Comparison of ENCODE assay signal across 22 cellular contexts in genomic region chr19:15548648-15549047, GRCh38. TPM values are rescaled to one million over a fixed set of nuclear protein-coding genes. Genes with fewer than 3 reads are reported as not detected.
DNase-seq lines count a peak whose midpoint lies in the region; ATAC-seq, FAIRE-seq and TF ChIP-seq lines count a peak whose summit lies in the region.
"Had no signal": no experiment of that assay in that cellular context is flagged by ENCODE, and none has a peak within 500 bp of the region (broad histone marks: within the 10 kb centered on the region; RNA-seq: fewer than 3 reads in every experiment).

No MANE protein-coding gene starts in this region.

- TF ChIP-seq EP300 in K562 (IDR thresholded peaks at IDR 0.05; ENCODE audit: low read length), result no peak

- H4K20me1 ChIP-seq in K562 (replicated peaks; ENCODE audit: control insufficient read depth, insufficient read depth, low read length), result 0 out of 2 replicates have a peak, but pooled peaks cover 2% of the 10 kb centered on the region

- peaks cover 0 to 14% of the 10 kb centered on the region in 2 experiments; a peak in 2 of 5 replicates for H3K27me3 ChIP-seq in K562 (ENCODE audit: control insufficient read depth in 2 of 2, insufficient read depth in 2 of 2, low read length in 2 of 2)

- TF ChIP-seq CTCF in natural killer cell (IDR thresholded peaks at IDR 0.05) (no peak), HEK293 (tag by site-specific recombination; IDR thresholded peaks at IDR 0.05) (no peak), K562 (IDR thresholded peaks at IDR 0.05 in 2 of 3, conservative IDR thresholded peaks at IDR 0.05 in 1 of 3; ENCODE audit: insufficient read depth in 2 of 3, low read depth in 1 of 3, low read length in 3 of 3) (no peak)

- TF ChIP-seq RAD21 in K562 (CRISPR knock-in tag; conservative IDR thresholded peaks at IDR 0.05 in 1 of 2, IDR thresholded peaks at IDR 0.05 in 1 of 2), result no peak

- no peaks in the 10 kb centered on the region for H3K9me3 Mint-ChIP-seq in natural killer cell
- H3K9me3 Mint-ChIP-seq in natural killer cell treated with Interleukin-12 subunit alpha and Interleukin-12 subunit beta and Interleukin-15 and Interleukin-18, amount 100 ng/mL, for 72 hours, result no peaks in the 10 kb centered on the region
- H3K9me3 Mint-ChIP-seq in activated T-helper 2 cell treated with anti-CD3 and anti-CD28 coated beads, Interferon-gamma antibody, Interleukin-2, Interleukin-4, amounts not matched to agents 10 μg/mL and 5 μg/mL and 100 μg/mL, durations not matched to agents 14 hours and 24 hours and 36 hours, result no peaks in the 10 kb centered on the region
- H3K9me3 Mint-ChIP-seq: CD8-positive, alpha-beta memory T cell; HFFc6 had no signal

- peak overlapping the region; percentile 49 for H3K4me3 Mint-ChIP-seq in natural killer cell
- no peak overlapping the region for H3K4me3 Mint-ChIP-seq in natural killer cell treated with Interleukin-12 subunit alpha and Interleukin-12 subunit beta and Interleukin-15 and Interleukin-18, amount 100 ng/mL, for 72 hours
- no peak overlapping the region for H3K4me3 Mint-ChIP-seq in activated T-helper 2 cell treated with anti-CD3 and anti-CD28 coated beads, Interferon-gamma antibody, Interleukin-2, Interleukin-4, amounts not matched to agents 10 μg/mL and 5 μg/mL and 100 μg/mL, durations not matched to agents 14 hours and 24 hours and 36 hours (ENCODE audit: low read depth)
- H3K4me3 Mint-ChIP-seq: GM23338, HFFc6 had no signal

- H3K4me2 ChIP-seq in K562 (ENCODE audit: insufficient read depth, low read length), result no peak overlapping the region
- H3K4me2 ChIP-seq: GM23338 had no signal

- H3K36me3 ChIP-seq in HEK293 (ENCODE audit: control insufficient read depth in 2 of 2, insufficient read depth in 1 of 2, low read length in 2 of 2), result no peaks in the 10 kb centered on the region
- no peaks in the 10 kb centered on the region for H3K36me3 ChIP-seq in K562 (ENCODE audit: control insufficient read depth, insufficient read depth, low read length)

- FAIRE-seq in K562 (lab: Jason Lieb, UNC), result no peak
- FAIRE-seq: D721Med, GM12878, GM18507 had no signal

- CTCF ChIA-PET in HEK293 (lab: Yijun Ruan, JAX), result interaction anchor here (0.6 to 0.7 kb wide), 3 partner anchors 68 to 101 kb away, joined by 3 to 4 read pairs (median 3); no protein-coding TSS in a partner anchor
- CTCF ChIA-PET in K562 (lab: Yijun Ruan, JAX; ENCODE audit: low intra/inter-chr PET ratio), result no interaction called here

- no peak overlapping the region for H3K27ac Mint-ChIP-seq in natural killer cell
- H3K27ac Mint-ChIP-seq in natural killer cell treated with Interleukin-12 subunit alpha and Interleukin-12 subunit beta and Interleukin-15 and Interleukin-18, amount 100 ng/mL, for 72 hours, result no peak overlapping the region
- no peak overlapping the region for H3K27ac Mint-ChIP-seq in activated T-helper 2 cell treated with anti-CD3 and anti-CD28 coated beads, Interferon-gamma antibody, Interleukin-2, Interleukin-4, amounts not matched to agents 10 μg/mL and 5 μg/mL and 100 μg/mL, durations not matched to agents 14 hours and 24 hours and 36 hours
- H3K27ac Mint-ChIP-seq: GM23338, HFFc6 had no signal

- intact Hi-C loops in natural killer cell (cut with micrococcal nuclease), result no loop called here
- intact Hi-C loops in K562 (cut with micrococcal nuclease), result no loop called here
- intact Hi-C loops in activated T-helper 2 cell treated with anti-CD3 and anti-CD28 coated beads, Interferon-gamma antibody, Interleukin-2, Interleukin-4, amounts not matched to agents 10 μg/mL and 5 μg/mL and 100 μg/mL, durations not matched to agents 14 hours and 24 hours and 36 hours (cut with micrococcal nuclease), result no loop called here

- no peak for ATAC-seq in natural killer cell
- no peak for ATAC-seq in natural killer cell treated with Interleukin-12 subunit alpha and Interleukin-12 subunit beta and Interleukin-15 and Interleukin-18, amount 100 ng/mL, for 72 hours
- no peak for ATAC-seq in K562
- ATAC-seq: GM12878, GM23338, HCT116 had no signal

- H3K4me1 ChIP-seq in HEK293 (ENCODE audit: control insufficient read depth, insufficient read depth, low read length) (peaks cover 6% of the 10 kb centered on the region; the same call in 1 of the 2 replicates), K562 (replicated peaks in 1 of 2; ENCODE audit: control insufficient read depth in 2 of 2, insufficient read depth in 2 of 2, low read length in 2 of 2) (peaks cover 0 to 11% of the 10 kb centered on the region in 2 experiments; a peak in 2 of 5 replicates)

- H3K4me3 ChIP-seq in HEK293 (ENCODE audit: low read depth, low read length) (no peak overlapping the region), K562 (no peak overlapping the region)
- H3K4me3 ChIP-seq: GM12878, GM23338 had no signal

- H3K79me2 ChIP-seq in K562 (ENCODE audit: control insufficient read depth, insufficient read depth, low read length), result no peaks in the 10 kb centered on the region

- no peaks in the 10 kb centered on the region for H3K36me3 Mint-ChIP-seq in natural killer cell
- H3K36me3 Mint-ChIP-seq in natural killer cell treated with Interleukin-12 subunit alpha and Interleukin-12 subunit beta and Interleukin-15 and Interleukin-18, amount 100 ng/mL, for 72 hours, result no peaks in the 10 kb centered on the region
- no peaks in the 10 kb centered on the region for H3K36me3 Mint-ChIP-seq in activated T-helper 2 cell treated with anti-CD3 and anti-CD28 coated beads, Interferon-gamma antibody, Interleukin-2, Interleukin-4, amounts not matched to agents 10 μg/mL and 5 μg/mL and 100 μg/mL, durations not matched to agents 14 hours and 24 hours and 36 hours (ENCODE audit: low read depth)

- DNase-seq in natural killer cell (no peak), K562 (ENCODE audit: extremely low read depth in 1 of 4, low spot score in 3 of 4) (no peak), KG1 (lab: John Stamatoyannopoulos, UW) (no peak), cerebellar nuclear complex (lab: John Stamatoyannopoulos, UW) (no peak)
- no peak for DNase-seq in natural killer cell treated with Interleukin-12 subunit alpha and Interleukin-12 subunit beta and Interleukin-15 and Interleukin-18, amount 100 ng/mL, for 72 hours (ENCODE audit: low spot score)
- no peak for DNase-seq in activated T-helper 2 cell treated with anti-CD3 and anti-CD28 coated beads, Interferon-gamma antibody, Interleukin-2, Interleukin-4, amounts not matched to agents 10 μg/mL and 5 μg/mL and 100 μg/mL, durations not matched to agents 14 hours and 24 hours and 36 hours (ENCODE audit: low spot score)
- DNase-seq: 8988T; C1 segment of cervical spinal cord; CD8-positive, alpha-beta memory T cell; DMS 273 treated with DMSO at 0.1 percent for 48 hours; DMS79; EL; GDM1; H9; HFFc6 had no signal

- H3K27me3 Mint-ChIP-seq in natural killer cell (ENCODE audit: low read depth in 2 of 2), result no peaks in the 10 kb centered on the region
- no peaks in the 10 kb centered on the region for H3K27me3 Mint-ChIP-seq in natural killer cell treated with Interleukin-12 subunit alpha and Interleukin-12 subunit beta and Interleukin-15 and Interleukin-18, amount 100 ng/mL, for 72 hours
- H3K27me3 Mint-ChIP-seq in activated T-helper 2 cell treated with anti-CD3 and anti-CD28 coated beads, Interferon-gamma antibody, Interleukin-2, Interleukin-4, amounts not matched to agents 10 μg/mL and 5 μg/mL and 100 μg/mL, durations not matched to agents 14 hours and 24 hours and 36 hours (ENCODE audit: low read depth), result no peaks in the 10 kb centered on the region
- H3K27me3 Mint-ChIP-seq: CD8-positive, alpha-beta memory T cell had no signal

- H3K9me1 ChIP-seq in K562 (ENCODE audit: control insufficient read depth, insufficient read depth, low read length), result no peaks in the 10 kb centered on the region

- no peak overlapping the region for H3K9ac ChIP-seq in K562 (ENCODE audit: insufficient read depth in 1 of 2, low read depth in 2 of 2, low read length in 2 of 2)

- H3K4me1 Mint-ChIP-seq in natural killer cell, result peaks cover 0 to 21% of the 10 kb centered on the region in 2 donors
- H3K4me1 Mint-ChIP-seq in natural killer cell treated with Interleukin-12 subunit alpha and Interleukin-12 subunit beta and Interleukin-15 and Interleukin-18, amount 100 ng/mL, for 72 hours (ENCODE audit: low read depth in 2 of 2), result peaks cover 5 to 13% of the 10 kb centered on the region in 2 donors
- H3K4me1 Mint-ChIP-seq in activated T-helper 2 cell treated with anti-CD3 and anti-CD28 coated beads, Interferon-gamma antibody, Interleukin-2, Interleukin-4, amounts not matched to agents 10 μg/mL and 5 μg/mL and 100 μg/mL, durations not matched to agents 14 hours and 24 hours and 36 hours (ENCODE audit: low read depth), result peaks cover 8% of the 10 kb centered on the region
- H3K4me1 Mint-ChIP-seq: GM23338, H9 had no signal

- WGBS in K562 (ENCODE audit: insufficient coverage, low coverage, missing lambda C conversion rate), result 0% methylated on average over 2 of the region's 2 CpGs

- in situ Hi-C loops in K562 (cut with MboI), result no loop called here

- no peaks in the 10 kb centered on the region for H3K9me3 ChIP-seq in HEK293 (ENCODE audit: control insufficient read depth, insufficient read depth, low read depth, low read length)
- no peaks in the 10 kb centered on the region; the same call in 1 of the 2 replicates for H3K9me3 ChIP-seq in K562 (replicated peaks; ENCODE audit: control insufficient read depth, insufficient read depth, low read depth, low read length)

- H2AFZ ChIP-seq in K562 (ENCODE audit: low read depth, low read length), result no peak overlapping the region
- H2AFZ ChIP-seq: GM23338 had no signal

- H3K27ac ChIP-seq in HEK293 (ENCODE audit: extremely low read depth, low read depth, low read length) (no peak overlapping the region), K562 (ENCODE audit: extremely low read depth, low read depth, low read length) (no peak overlapping the region)

- TF ChIP-seq POLR2A in K562 (conservative IDR thresholded peaks at IDR 0.05), result no peak

- BruUV-seq in K562 (replicated peaks; lab: Mats Ljungman, UMichigan), result no TSS peak

- POLR2A ChIA-PET in HEK293 (lab: Yijun Ruan, JAX) (no interaction called here), K562 (lab: Yijun Ruan, JAX) (no interaction called here)

RNA-seq across cellular contexts. Expression of gene CYP4F22, which starts 40.3 kb away (rescaled TPM):
- total RNA-seq in natural killer cell (1 to 10 TPM; 2.2 to 3.1 (median 2.6) TPM), K562 (2014; rRNA removed) (not detected in 2 replicates), K562 (2014; rRNA removed; fragmentation: Illumina TruSeq; extraction: Trizol) (not detected in 2 replicates), K562 (2015; rRNA removed; fragmentation: Illumina TruSeq; extraction: Trizol) (not detected in 2 replicates), K562 (2021) (not detected in 2 replicates)
- under 1 TPM; 0.24 to 0.86 TPM for total RNA-seq in natural killer cell treated with Interleukin-12 subunit alpha and Interleukin-12 subunit beta and Interleukin-15 and Interleukin-18, amount 100 ng/mL, for 72 hours
- not detected in 2 replicates for total RNA-seq in K562 (2011; cell fraction: chromatin; rRNA removed; ENCODE audit: low replicate concordance)
- total RNA-seq in K562 (2011; cell fraction: nucleolus; rRNA removed), result not detected in 2 replicates
- total RNA-seq in K562 (2011; cell fraction: nucleoplasm; rRNA removed), result not detected in 2 replicates
- polyA plus RNA-seq in K562 (2011; rRNA removed) (not detected in 2 replicates), K562 (2014; fragmentation: Illumina TruSeq; extraction: Trizol) (not detected in 2 replicates), K562 (2014; fragmentation: Nextera tagmentation; extraction: Ambion mirVana) (not detected), K562 (2014; rRNA removed) (not detected in 2 replicates)
- not detected in 2 replicates for polyA plus RNA-seq in K562 (2011; cell fraction: cytosol; rRNA removed)
- polyA plus RNA-seq in K562 (2011; cell fraction: nucleus; rRNA removed), result not detected in 2 replicates
- polyA plus RNA-seq in K562 (2012), result not detected in 2 replicates
- not detected in 2 replicates for polyA minus RNA-seq in K562 (2011; rRNA and poly(A)+ RNA removed)
- not detected in 2 replicates for polyA minus RNA-seq in K562 (2011; cell fraction: cytosol; rRNA and poly(A)+ RNA removed)
- polyA minus RNA-seq in K562 (2011; cell fraction: nucleus; rRNA and poly(A)+ RNA removed), result not detected in 2 replicates
- 0.14 TPM in 2 replicates for total RNA-seq in activated T-helper 2 cell treated with anti-CD3 and anti-CD28 coated beads, Interferon-gamma antibody, Interleukin-2, Interleukin-4, amounts not matched to agents 10 μg/mL and 5 μg/mL and 100 μg/mL, durations not matched to agents 14 hours and 24 hours and 36 hours
- total RNA-seq: GM12878, H9, HFFc6 had no signal
- polyA plus RNA-seq: BJ, GM12878 had no signal
